ENCODE assay signal across 28 cellular contexts in genomic region chr17:38545531-38546225, GRCh38.
"Had no signal": no experiment of that assay in that cellular context is flagged by ENCODE, and none has a peak within 500 bp of the region (broad histone marks: within the 10 kb centered on the region; RNA-seq: fewer than 3 reads in every experiment).

No MANE protein-coding gene starts in this region.

- DNase-seq: naive thymus-derived CD4-positive, alpha-beta T cell; natural killer cell; nucleus accumbens; ovary; psoas muscle; spleen; stimulated activated CD4-positive, alpha-beta T cell treated with anti-CD3 and anti-CD28 coated beads, Interleukin-12 subunit alpha, Interleukin-12 subunit beta, amount 100 ng/mL, for 4 hours; stimulated activated CD4-positive, alpha-beta T cell treated with anti-CD3 and anti-CD28 coated beads, Interleukin-1b, Interleukin-23, amount 100 ng/mL, for 48 hours; stimulated activated CD4-positive, alpha-beta T cell treated with anti-CD3 and anti-CD28 coated beads, Interleukin-4, amount 100 ng/mL, for 1 hour; stimulated activated CD4-positive, alpha-beta T cell treated with anti-CD3 and anti-CD28 coated beads, Interleukin-4, amount 100 ng/mL, for 4 hours; stimulated activated CD8-positive, alpha-beta memory T cell treated with anti-CD3 and anti-CD28 coated beads, Interleukin-4, amount 100 ng/mL, for 48 hours; stimulated activated naive CD4-positive, alpha-beta T cell; stimulated activated naive CD8-positive, alpha-beta T cell treated with anti-CD3 and anti-CD28 coated beads, Interleukin-15, amount 100 ng/mL, for 72 hours; stimulated activated naive CD8-positive, alpha-beta T cell treated with anti-CD3 and anti-CD28 coated beads, Interleukin-15, Interleukin-2, amounts not matched to agents 100 U/mL and 50 U/mL, for 24 hours; testis; tibial artery; transverse colon; upper lobe of right lung; uterus had no signal

- H3K9ac ChIP-seq: neural progenitor cell, parathyroid adenoma had no signal

- ATAC-seq: natural killer cell; right cardiac atrium; sciatic nerve; stimulated activated memory B cell treated with anti-CD40 and anti-IgM and Interleukin-4, amounts not matched to agents 10 μg/mL and 1 μg/mL and 100 μg/mL, for 72 hours; stimulated activated naive CD8-positive, alpha-beta T cell treated with anti-CD3 and anti-CD28 coated beads, Interleukin-15, amount 100 ng/mL, for 72 hours; stimulated activated naive CD8-positive, alpha-beta T cell treated with anti-CD3 and anti-CD28 coated beads, Interleukin-15, Interleukin-2, amounts not matched to agents 100 U/mL and 50 U/mL, for 24 hours; upper lobe of right lung had no signal

- H3K27ac ChIP-seq: neural progenitor cell, neutrophil, ovary, parathyroid adenoma, psoas muscle, skin epidermis, spleen, suprapubic skin, testis, tibial artery, transverse colon, upper lobe of right lung, uterus had no signal

- H3K27me3 ChIP-seq: neural progenitor cell, ovary, testis, uterus had no signal

- H3K9me3 ChIP-seq: neutrophil, ovary, psoas muscle, spleen, suprapubic skin, testis, tibial artery, transverse colon, upper lobe of right lung, uterus had no signal

- H3K4me3 ChIP-seq: neural progenitor cell, ovary, psoas muscle, skin epidermis, smooth muscle cell, spleen, suprapubic skin, testis, tibial artery, transverse colon, upper lobe of right lung, uterus had no signal

- H3K4me1 ChIP-seq: neural progenitor cell, parathyroid adenoma, psoas muscle, spleen, testis, transverse colon, upper lobe of right lung, uterus had no signal

- H3K4me2 ChIP-seq: neural progenitor cell, smooth muscle cell had no signal

- H3K36me3 ChIP-seq: neural progenitor cell, neutrophil, ovary, spleen, suprapubic skin, tibial artery, transverse colon, upper lobe of right lung, uterus had no signal

- H3K79me2 ChIP-seq: parathyroid adenoma had no signal

- H2AFZ ChIP-seq: neural progenitor cell, parathyroid adenoma had no signal
